In the genomic region with DNA sequence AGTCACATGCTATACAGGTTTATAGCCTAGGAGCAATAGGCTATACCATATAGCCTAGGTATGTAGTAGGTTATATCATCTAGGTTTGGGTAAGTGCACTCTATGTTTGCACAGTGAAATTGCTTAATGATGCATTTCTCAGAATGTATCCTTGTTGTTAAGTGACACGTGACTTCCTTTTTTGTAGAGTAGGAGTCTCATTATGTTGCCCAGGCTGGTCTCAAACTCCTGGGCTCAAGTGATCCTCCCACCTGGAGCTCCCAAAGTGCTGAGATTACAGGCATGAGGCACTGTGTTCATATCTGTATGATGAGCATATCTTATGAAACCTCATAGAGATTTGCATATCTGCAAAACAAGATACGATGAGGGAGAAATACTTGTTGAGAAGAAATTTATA, we compare ENCODE assay signal across 21 cellular contexts. TPM values are rescaled to one million over a fixed set of nuclear protein-coding genes. Genes with fewer than 3 reads are reported as not detected.
DNase-seq lines count a peak whose midpoint lies in the region; ATAC-seq, FAIRE-seq and TF ChIP-seq lines count a peak whose summit lies in the region.
"Had no signal": no experiment of that assay in that cellular context is flagged by ENCODE, and none has a peak within 500 bp of the region (broad histone marks: within the 10 kb centered on the region; RNA-seq: fewer than 3 reads in every experiment).

No MANE protein-coding gene starts in this region.

- H3K27me3 Mint-ChIP-seq in osteocyte (ENCODE audit: unreplicated experiment) = peaks cover 11% of the 10 kb centered on the region
- H3K27me3 Mint-ChIP-seq: activated T-cell treated with anti-CD3 and anti-CD28 coated beads, Interleukin-2, amount 50 U/mL, for 24 hours had no signal

- in situ Hi-C loops in GM12878 (cut with MboI) = no loop called here

- POLR2A ChIA-PET in GM12878 (lab: Charles Lee) = no interaction called here

- 33% methylated on average over 2 of the region's 2 CpGs for WGBS in GM12878 (ENCODE audit: insufficient coverage, insufficient replicate concordance, low lambda C conversion rate, missing lambda C conversion rate)

- RAD21 ChIA-PET in GM12878 (lab: Charles Lee; ENCODE audit: unreplicated experiment) = no interaction called here

- peak; percentile 38 for ATAC-seq in GM12878
- ATAC-seq: activated naive CD4-positive, alpha-beta T cell treated with anti-CD3 and anti-CD28 coated beads, Interleukin-2, amount 50 U/mL, for 72 hours had no signal

- no peak overlapping the region for H3K27ac ChIP-seq in GM12878 (ENCODE audit: control insufficient read depth, insufficient read depth)
- H3K27ac ChIP-seq: 22Rv1, BLaER1, coronary artery, tibial artery had no signal

- BruUV-seq in GM12878 (replicated peaks; lab: Mats Ljungman, UMichigan) = no TSS peak

- no peaks in the 10 kb centered on the region for H3K9me3 ChIP-seq in GM12878 (replicated peaks; ENCODE audit: control insufficient read depth, insufficient read depth, low read length)
- H3K9me3 ChIP-seq: BLaER1, HAP-1, tibial artery had no signal

- SMC1A ChIA-PET in GM12878 (lab: Charles Lee; ENCODE audit: uncharacterized antibody, unreplicated experiment) = interaction anchor here (0.6 kb wide), 1 partner anchor 696 kb away, joined by 3 read pairs; no protein-coding TSS in a partner anchor

- H3K4me1 Mint-ChIP-seq in osteocyte (ENCODE audit: unreplicated experiment) = no peaks in the 10 kb centered on the region

- no peak for TF ChIP-seq RAD21 in GM12878 (IDR thresholded peaks at IDR 0.05; ENCODE audit: insufficient read depth, low read depth, low read length)

- H3K4me3 ChIP-seq in GM12878 = no peak overlapping the region
- H3K4me3 ChIP-seq: BLaER1, coronary artery, HAP-1, tibial artery had no signal

- TF ChIP-seq EP300 in GM12878 (IDR thresholded peaks at IDR 0.05; ENCODE audit: borderline replicate concordance in 1 of 2, control insufficient read depth in 1 of 2, low read depth in 2 of 2, low read length in 2 of 2) = no peak

- H3K4me1 ChIP-seq in GM12878 (ENCODE audit: control insufficient read depth, insufficient read depth, low read length) = no peaks in the 10 kb centered on the region; the same call in 1 of the 2 replicates
- H3K4me1 ChIP-seq: BLaER1, HAP-1 had no signal

- peak overlapping the region; percentile 36; the same call in 1 of the 2 replicates for H2AFZ ChIP-seq in GM12878 (ENCODE audit: control insufficient read depth, low read depth, low read length)

- no peak overlapping the region for H3K27ac Mint-ChIP-seq in osteocyte (ENCODE audit: unreplicated experiment)
- H3K27ac Mint-ChIP-seq: activated naive CD4-positive, alpha-beta T cell treated with anti-CD3 and anti-CD28 coated beads, Interleukin-2, amount 50 U/mL, for 72 hours; activated T-cell treated with anti-CD3 and anti-CD28 coated beads, Interleukin-2, amount 50 U/mL, for 24 hours had no signal

- intact Hi-C loops in GM12878 (cut with micrococcal nuclease; ENCODE audit: unreplicated experiment) = no loop called here

- no peaks in the 10 kb centered on the region for H3K36me3 Mint-ChIP-seq in osteocyte (ENCODE audit: unreplicated experiment)
- H3K36me3 Mint-ChIP-seq: activated naive CD4-positive, alpha-beta T cell treated with anti-CD3 and anti-CD28 coated beads, Interleukin-2, amount 50 U/mL, for 72 hours had no signal

- H3K4me2 ChIP-seq in GM12878 (ENCODE audit: control insufficient read depth, insufficient read depth) = no peak overlapping the region
- H3K4me2 ChIP-seq: BLaER1 had no signal

- TF ChIP-seq CTCF in GM12878 (IDR thresholded peaks at IDR 0.05 in 2 of 3, conservative IDR thresholded peaks at IDR 0.05 in 1 of 3; ENCODE audit: control insufficient read depth in 2 of 3, extremely low read depth in 1 of 3, insufficient read depth in 1 of 3, low read depth in 3 of 3, low read length in 3 of 3) (no peak), osteocyte (IDR thresholded peaks at IDR 0.05) (no peak)

- H3K27me3 ChIP-seq in GM12878 (replicated peaks in 1 of 2; ENCODE audit: control insufficient read depth in 2 of 2, insufficient read depth in 2 of 2, low read length in 1 of 2) = no peaks in the 10 kb centered on the region; a peak in 1 of 4 replicates
- H3K27me3 ChIP-seq: BLaER1, tibial artery had no signal

- H3K79me2 ChIP-seq in GM12878 (ENCODE audit: control insufficient read depth, insufficient read depth, low read length) = no peaks in the 10 kb centered on the region

- no peak for FAIRE-seq in GM12878 (lab: Jason Lieb, UNC)
- FAIRE-seq: RCC 7860 had no signal

- H3K9ac ChIP-seq in GM12878 (ENCODE audit: control insufficient read depth, insufficient read depth, low read length) = no peak overlapping the region
- H3K9ac ChIP-seq: BLaER1 had no signal

- H3K9me3 Mint-ChIP-seq in osteocyte (ENCODE audit: unreplicated experiment) = no peaks in the 10 kb centered on the region
- H3K9me3 Mint-ChIP-seq: activated naive CD4-positive, alpha-beta T cell treated with anti-CD3 and anti-CD28 coated beads, Interleukin-2, amount 50 U/mL, for 72 hours; activated T-cell treated with anti-CD3 and anti-CD28 coated beads, Interleukin-2, amount 50 U/mL, for 24 hours had no signal

- no peaks in the 10 kb centered on the region for H3K36me3 ChIP-seq in GM12878 (ENCODE audit: control insufficient read depth in 2 of 2, insufficient read depth in 2 of 2, low read length in 1 of 2)
- H3K36me3 ChIP-seq: BLaER1, HAP-1, tibial artery had no signal

- H3K4me3 Mint-ChIP-seq in osteocyte (ENCODE audit: unreplicated experiment) = no peak overlapping the region
- H3K4me3 Mint-ChIP-seq: activated T-cell treated with anti-CD3 and anti-CD28 coated beads, Interleukin-2, amount 50 U/mL, for 24 hours had no signal

- no peaks in the 10 kb centered on the region for H4K20me1 ChIP-seq in GM12878 (ENCODE audit: control insufficient read depth, insufficient read depth)
- H4K20me1 ChIP-seq: BLaER1 had no signal

- CTCF ChIA-PET in GM12878 (lab: Yijun Ruan, JAX) = interaction anchor here (1.5 kb wide), 1 partner anchor 13 kb away, joined by 4 read pairs; the partner anchor contains the start of gene ABCB10

- DNase-seq in DMS53 (lab: John Stamatoyannopoulos, UW) (peak; percentile 16), DMS53 treated with DMSO at 0.1 percent for 48 hours (lab: John Stamatoyannopoulos, UW; ENCODE audit: unreplicated experiment) (no peak), NAMALWA (ENCODE audit: low spot score) (peak; percentile 20), NCI-H2171 (lab: John Stamatoyannopoulos, UW) (peak; percentile 58), GM12878 (ENCODE audit: low read depth, low spot score) (no peak), H4 (ENCODE audit: low spot score) (no peak), osteocyte (ENCODE audit: extremely low spot score, unreplicated experiment) (no peak)
- DNase-seq in activated naive CD4-positive, alpha-beta T cell treated with anti-CD3 and anti-CD28 coated beads, Interleukin-2, amount 50 U/mL, for 16 hours = no peak
- DNase-seq: activated T-cell treated with anti-CD3 and anti-CD28 coated beads, Interleukin-2, amount 50 U/mL, for 24 hours; hypothalamus; Karpas-422; NCI-H226; stimulated activated naive CD4-positive, alpha-beta T cell; SW 1271; tibial artery had no signal

- no peak for TF ChIP-seq POLR2A in GM12878 (IDR thresholded peaks at IDR 0.05; ENCODE audit: low read depth, low read length)

RNA-seq across cellular contexts. Expression of gene ABCB10, which starts 13.8 kb away (rescaled TPM):
- 10.3 and 10.5 TPM in 2 replicates for total RNA-seq in GM12878 (2013; cell fraction: nucleolus; rRNA removed)
- total RNA-seq in GM12878 (2014; rRNA removed) = 27.6 and 31.8 TPM in 2 replicates
- 25.4 and 26.1 TPM in 2 replicates for total RNA-seq in GM12878 (2014; rRNA removed; fragmentation: Illumina TruSeq; extraction: Trizol)
- total RNA-seq in GM12878 (2021) = 30.5 and 33.1 TPM in 2 replicates
- 7.7 TPM for polyA plus RNA-seq in GM12878 (2011; ENCODE audit: low read depth)
- 16.7 and 23.0 TPM in 2 replicates for polyA plus RNA-seq in GM12878 (2011; rRNA removed)
- polyA plus RNA-seq in GM12878 (2011; cell fraction: cytosol; rRNA removed) = 10.4 TPM in 2 replicates
- polyA plus RNA-seq in GM12878 (2011; cell fraction: nucleus; rRNA removed) = 19.6 and 29.7 TPM in 2 replicates
- polyA plus RNA-seq in GM12878 (2012) = 11.2 and 13.2 TPM in 2 replicates
- polyA plus RNA-seq in GM12878 (2014; fragmentation: Illumina TruSeq; extraction: Trizol) = 21.8 and 27.5 TPM in 2 replicates
- 10 to 100 TPM; 11.7 to 11.8 TPM for polyA plus RNA-seq in GM12878 (2014; fragmentation: Nextera tagmentation; extraction: Ambion mirVana)
- polyA plus RNA-seq in GM12878 (2014; rRNA removed) = 16.1 and 16.7 TPM in 2 replicates
- polyA plus RNA-seq in GM12878 (2016; fragmentation: Nextera tagmentation; extraction: Ambion mirVana) = 10 to 100 TPM in 1 of 2 experiments, 1 to 10 TPM in 1; 8.0 to 16.6 TPM
- 16.8 and 19.0 TPM in 2 replicates for polyA minus RNA-seq in GM12878 (2011; rRNA and poly(A)+ RNA removed)
- polyA minus RNA-seq in GM12878 (2011; cell fraction: cytosol; rRNA and poly(A)+ RNA removed) = 11.4 and 11.9 TPM in 2 replicates
- polyA minus RNA-seq in GM12878 (2011; cell fraction: nucleus; rRNA and poly(A)+ RNA removed) = 9.3 TPM in 2 replicates
- total RNA-seq in H4 (2014; rRNA removed; shearing (Covaris generic)) = 8.9 and 13.6 TPM in 2 replicates
- total RNA-seq in osteocyte = 20.1 and 20.2 TPM in 2 replicates

RNA-seq across cellular contexts. Expression of gene TAF5L, which starts 53.6 kb away (rescaled TPM):
- total RNA-seq in GM12878 (2013; cell fraction: nucleolus; rRNA removed) = 25.4 and 25.6 TPM in 2 replicates
- total RNA-seq in GM12878 (2014; rRNA removed) = 18.9 and 25.7 TPM in 2 replicates
- 19.2 and 19.5 TPM in 2 replicates for total RNA-seq in GM12878 (2014; rRNA removed; fragmentation: Illumina TruSeq; extraction: Trizol)
- 24.8 and 26.2 TPM in 2 replicates for total RNA-seq in GM12878 (2021)
- 10.4 TPM for polyA plus RNA-seq in GM12878 (2011; ENCODE audit: low read depth)
- polyA plus RNA-seq in GM12878 (2011; rRNA removed) = 20.4 and 24.5 TPM in 2 replicates
- 23.1 and 24.5 TPM in 2 replicates for polyA plus RNA-seq in GM12878 (2011; cell fraction: cytosol; rRNA removed)
- 21.6 and 22.7 TPM in 2 replicates for polyA plus RNA-seq in GM12878 (2011; cell fraction: nucleus; rRNA removed)
- polyA plus RNA-seq in GM12878 (2012) = 12.5 and 19.1 TPM in 2 replicates
- 21.4 and 26.1 TPM in 2 replicates for polyA plus RNA-seq in GM12878 (2014; fragmentation: Illumina TruSeq; extraction: Trizol)
- polyA plus RNA-seq in GM12878 (2014; fragmentation: Nextera tagmentation; extraction: Ambion mirVana) = 1 to 10 TPM; 1.1 to 1.3 TPM
- 22.0 and 23.8 TPM in 2 replicates for polyA plus RNA-seq in GM12878 (2014; rRNA removed)
- 1 to 10 TPM; 2.4 to 3.7 TPM for polyA plus RNA-seq in GM12878 (2016; fragmentation: Nextera tagmentation; extraction: Ambion mirVana)
- polyA minus RNA-seq in GM12878 (2011; rRNA and poly(A)+ RNA removed) = 30.9 and 37.3 TPM in 2 replicates
- 7.4 and 11.3 TPM in 2 replicates for polyA minus RNA-seq in GM12878 (2011; cell fraction: cytosol; rRNA and poly(A)+ RNA removed)
- 13.7 and 35.4 TPM in 2 replicates for polyA minus RNA-seq in GM12878 (2011; cell fraction: nucleus; rRNA and poly(A)+ RNA removed)
- total RNA-seq in H4 (2014; rRNA removed; shearing (Covaris generic)) = 10.7 and 13.9 TPM in 2 replicates
- 18.3 and 18.4 TPM in 2 replicates for total RNA-seq in osteocyte

RNA-seq across cellular contexts. Expression of gene URB2, which starts 53.8 kb away (rescaled TPM):
- total RNA-seq in GM12878 (2013; cell fraction: nucleolus; rRNA removed) = 26.6 and 28.7 TPM in 2 replicates
- 22.3 and 22.9 TPM in 2 replicates for total RNA-seq in GM12878 (2014; rRNA removed)
- total RNA-seq in GM12878 (2014; rRNA removed; fragmentation: Illumina TruSeq; extraction: Trizol) = 16.6 and 18.4 TPM in 2 replicates
- total RNA-seq in GM12878 (2021) = 22.3 and 24.0 TPM in 2 replicates
- 4.6 TPM for polyA plus RNA-seq in GM12878 (2011; ENCODE audit: low read depth)
- polyA plus RNA-seq in GM12878 (2011; rRNA removed) = 9.6 and 13.6 TPM in 2 replicates
- 12.8 and 15.0 TPM in 2 replicates for polyA plus RNA-seq in GM12878 (2011; cell fraction: cytosol; rRNA removed)
- polyA plus RNA-seq in GM12878 (2011; cell fraction: nucleus; rRNA removed) = 12.9 and 15.1 TPM in 2 replicates
- polyA plus RNA-seq in GM12878 (2012) = 5.8 and 6.1 TPM in 2 replicates
- polyA plus RNA-seq in GM12878 (2014; fragmentation: Illumina TruSeq; extraction: Trizol) = 12.2 and 14.3 TPM in 2 replicates
- 1 to 10 TPM; 2.7 to 3.6 TPM for polyA plus RNA-seq in GM12878 (2014; fragmentation: Nextera tagmentation; extraction: Ambion mirVana)
- 15.5 and 16.2 TPM in 2 replicates for polyA plus RNA-seq in GM12878 (2014; rRNA removed)
- polyA plus RNA-seq in GM12878 (2016; fragmentation: Nextera tagmentation; extraction: Ambion mirVana) = 10 to 100 TPM; 18.4 to 19.6 TPM
- polyA minus RNA-seq in GM12878 (2011; rRNA and poly(A)+ RNA removed) = 31.2 and 33.8 TPM in 2 replicates
- polyA minus RNA-seq in GM12878 (2011; cell fraction: cytosol; rRNA and poly(A)+ RNA removed) = 10.6 and 11.2 TPM in 2 replicates
- polyA minus RNA-seq in GM12878 (2011; cell fraction: nucleus; rRNA and poly(A)+ RNA removed) = 14.6 and 32.5 TPM in 2 replicates
- 7.0 and 7.9 TPM in 2 replicates for total RNA-seq in H4 (2014; rRNA removed; shearing (Covaris generic))
- total RNA-seq in osteocyte = 11.1 and 11.5 TPM in 2 replicates

Comparison
In these comparisons a context has a peak if more than half of its experiments do, and no peak if none do; other contexts are left out.
1. DNase-seq: peak in DMS53 (single experiment), NAMALWA (single experiment) and NCI-H2171 (single experiment); none in DMS53 treated with DMSO at 0.1 percent for 48 hours (single experiment), GM12878 (single experiment), H4 (single experiment), osteocyte (single experiment) and activated naive CD4-positive, alpha-beta T cell treated with anti-CD3 and anti-CD28 coated beads, Interleukin-2, amount 50 U/mL, for 16 hours (single experiment).